ENCODE assay signal across 18 cellular contexts in genomic region chr1:156832434-156832833, GRCh38. TPM values are rescaled to one million over a fixed set of nuclear protein-coding genes. Genes with fewer than 3 reads are reported as not detected.
"Had no signal": no experiment of that assay in that cellular context is flagged by ENCODE, and none has a peak within 500 bp of the region (broad histone marks: within the 10 kb centered on the region; RNA-seq: fewer than 3 reads in every experiment).

No MANE protein-coding gene starts in this region.

- H3K27me3 ChIP-seq: thyroid gland had no signal

- H3K4me3 ChIP-seq: dorsolateral prefrontal cortex, lung, thyroid gland had no signal

- H3K4me3 Mint-ChIP-seq: activated CD4-positive, alpha-beta memory T cell treated with anti-CD3 and anti-CD28 coated beads, Interleukin-2, amount 10 ng/mL, durations not matched to agents 7 days and 5 days; activated CD8-positive, alpha-beta memory T cell treated with anti-CD3 and anti-CD28 coated beads, Interleukin-2, amount 10 ng/mL, durations not matched to agents 7 days and 5 days; activated naive CD4-positive, alpha-beta T cell treated with anti-CD3 and anti-CD28 coated beads for 36 hours; brain; mesothelial cell of epicardium; nephron had no signal

- DNase-seq: activated CD4-positive, alpha-beta memory T cell treated with anti-CD3 and anti-CD28 coated beads, Interleukin-2, amount 10 ng/mL, durations not matched to agents 7 days and 5 days; activated CD4-positive, alpha-beta T cell treated with anti-CD3 and anti-CD28 coated beads for 4 hours; activated CD8-positive, alpha-beta memory T cell treated with anti-CD3 and anti-CD28 coated beads, Interleukin-2, amount 10 ng/mL, durations not matched to agents 7 days and 5 days; activated naive CD4-positive, alpha-beta T cell treated with anti-CD3 and anti-CD28 coated beads for 36 hours; central memory CD4-positive, alpha-beta T cell; dorsolateral prefrontal cortex; islet precursor cell; nucleus accumbens; stimulated activated CD4-positive, alpha-beta T cell treated with anti-CD3 and anti-CD28 coated beads, Interleukin-12 subunit alpha, Interleukin-12 subunit beta, amount 100 ng/mL, for 4 hours; stimulated activated CD4-positive, alpha-beta T cell treated with anti-CD3 and anti-CD28 coated beads, Interleukin-1b, Interleukin-23, amount 100 ng/mL, for 48 hours; stimulated activated naive CD4-positive, alpha-beta T cell treated with Interleukin-2 at 50 U/mL for 16 hours; thyroid gland had no signal

- ATAC-seq: activated CD8-positive, alpha-beta memory T cell treated with anti-CD3 and anti-CD28 coated beads, Interleukin-2, amount 10 ng/mL, durations not matched to agents 7 days and 5 days had no signal

- H3K36me3 Mint-ChIP-seq: activated CD8-positive, alpha-beta memory T cell treated with anti-CD3 and anti-CD28 coated beads, Interleukin-2, amount 10 ng/mL, durations not matched to agents 7 days and 5 days; brain; mesothelial cell of epicardium had no signal

- H3K27ac ChIP-seq: dorsolateral prefrontal cortex, thyroid gland had no signal

- H3K4me1 ChIP-seq: thyroid gland had no signal

- H3K27ac Mint-ChIP-seq: activated CD4-positive, alpha-beta memory T cell treated with anti-CD3 and anti-CD28 coated beads, Interleukin-2, amount 10 ng/mL, durations not matched to agents 7 days and 5 days; activated CD8-positive, alpha-beta memory T cell treated with anti-CD3 and anti-CD28 coated beads, Interleukin-2, amount 10 ng/mL, durations not matched to agents 7 days and 5 days; activated naive CD4-positive, alpha-beta T cell treated with anti-CD3 and anti-CD28 coated beads for 36 hours; brain; mesothelial cell of epicardium; nephron had no signal

- H3K9me3 ChIP-seq: thyroid gland had no signal

- H3K36me3 ChIP-seq: thyroid gland had no signal

- H3K9me3 Mint-ChIP-seq: activated CD4-positive, alpha-beta memory T cell treated with anti-CD3 and anti-CD28 coated beads, Interleukin-2, amount 10 ng/mL, durations not matched to agents 7 days and 5 days; activated naive CD4-positive, alpha-beta T cell treated with anti-CD3 and anti-CD28 coated beads for 36 hours; brain; mesothelial cell of epicardium; nephron had no signal

RNA-seq across cellular contexts. Expression of gene INSRR, which starts 26.5 kb away (rescaled TPM):
- total RNA-seq: activated naive CD4-positive, alpha-beta T cell treated with anti-CD3 and anti-CD28 coated beads for 36 hours; epithelial cell of proximal tubule; lung; subcutaneous adipose tissue; thyroid gland had no signal

RNA-seq across cellular contexts. Expression of gene NTRK1, which starts 28.2 kb away (rescaled TPM):
- total RNA-seq: epithelial cell of proximal tubule had no signal
